10 cellular contexts compared by ENCODE assay signal in genomic region chr7:107638594-107638993, GRCh38. TPM values are rescaled to one million over a fixed set of nuclear protein-coding genes. Genes with fewer than 3 reads are reported as not detected.
DNase-seq lines count a peak whose midpoint lies in the region; ATAC-seq and TF ChIP-seq lines count a peak whose summit lies in the region.
"Had no signal": no experiment of that assay in that cellular context is flagged by ENCODE, and none has a peak within 500 bp of the region (broad histone marks: within the 10 kb centered on the region; RNA-seq: fewer than 3 reads in every experiment).

No MANE protein-coding gene starts in this region.

- no peaks in the 10 kb centered on the region for H3K27me3 ChIP-seq in body of pancreas
- no peaks in the 10 kb centered on the region for H3K27me3 ChIP-seq in smooth muscle cell (ENCODE audit: low read depth)

- POLR2A ChIA-PET in activated naive CD8-positive, alpha-beta T cell treated with anti-CD3 and anti-CD28 coated beads, Interleukin-2, amount 10 ng/mL, durations not matched to agents 7 days and 5 days (lab: Charles Lee), result no interaction called here

- no peak for TF ChIP-seq POLR2A in body of pancreas (IDR thresholded peaks at IDR 0.05)

- H3K4me3 ChIP-seq in body of pancreas (no peak overlapping the region), smooth muscle cell (no peak overlapping the region)

- WGBS in body of pancreas, 2 donors, result 78 to 90% methylated on average over 1 of the region's 1 CpG
- WGBS in smooth muscle cell (ENCODE audit: low lambda C conversion rate), result 86% methylated on average over 1 of the region's 1 CpG

- H3K9ac ChIP-seq in smooth muscle cell (ENCODE audit: low read depth), result no peak overlapping the region

- peaks cover 23% of the 10 kb centered on the region for H3K36me3 Mint-ChIP-seq in activated naive CD8-positive, alpha-beta T cell treated with anti-CD3 and anti-CD28 coated beads, Interleukin-2, amount 10 ng/mL, durations not matched to agents 7 days and 5 days

- H3K36me3 ChIP-seq in body of pancreas (replicated peaks in 1 of 2; ENCODE audit: insufficient read depth in 1 of 2, low read depth in 2 of 2), result no peaks in the 10 kb centered on the region
- no peaks in the 10 kb centered on the region for H3K36me3 ChIP-seq in smooth muscle cell (ENCODE audit: low read depth)

- peak; percentile 92 for ATAC-seq in GM18867 (IDR thresholded peaks at IDR 0.05; ENCODE audit: unreplicated experiment)
- ATAC-seq in GM21526 (IDR thresholded peaks at IDR 0.05; ENCODE audit: low FRiP score, unreplicated experiment), result peak; percentile 94
- ATAC-seq in HG03342 (IDR thresholded peaks at IDR 0.05; ENCODE audit: unreplicated experiment), result peak; percentile 92
- ATAC-seq in activated naive CD8-positive, alpha-beta T cell treated with anti-CD3 and anti-CD28 coated beads, Interleukin-2, amount 10 ng/mL, durations not matched to agents 7 days and 5 days (ENCODE audit: low read depth), result peak; percentile 58
- no peak for ATAC-seq in body of pancreas

- peaks cover 35% of the 10 kb centered on the region for H3K4me1 Mint-ChIP-seq in activated naive CD8-positive, alpha-beta T cell treated with anti-CD3 and anti-CD28 coated beads, Interleukin-2, amount 10 ng/mL, durations not matched to agents 7 days and 5 days

- H3K9me3 ChIP-seq in body of pancreas (no peaks in the 10 kb centered on the region), smooth muscle cell (replicated peaks; ENCODE audit: low read depth) (no peaks in the 10 kb centered on the region)

- DNase-seq in activated naive CD8-positive, alpha-beta T cell treated with anti-CD3 and anti-CD28 coated beads, Interleukin-2, amount 10 ng/mL, durations not matched to agents 7 days and 5 days, result no peak
- DNase-seq in activated effector memory CD4-positive, alpha-beta T cell treated with Interleukin-2 at 50 U/mL for 16 hours, result no peak
- no peak for DNase-seq in body of pancreas
- DNase-seq in smooth muscle cell (lab: John Stamatoyannopoulos, UW; ENCODE audit: unreplicated experiment), result no peak
- DNase-seq: activated CD4-positive, alpha-beta T cell treated with anti-CD3 and anti-CD28 coated beads for 48 hours; NCI-H2081 treated with DMSO at 0.1 percent for 48 hours had no signal

- H4K20me1 ChIP-seq in smooth muscle cell (ENCODE audit: low read depth), result no peaks in the 10 kb centered on the region

- no peaks in the 10 kb centered on the region for H3F3A ChIP-seq in smooth muscle cell (ENCODE audit: low read depth)

- no peak overlapping the region for H3K27ac ChIP-seq in body of pancreas
- no peak overlapping the region for H3K27ac ChIP-seq in smooth muscle cell (ENCODE audit: low read depth)

- H3K79me2 ChIP-seq in smooth muscle cell (ENCODE audit: low read depth), result no peaks in the 10 kb centered on the region

- peak overlapping the region; percentile 70 for H3K4me3 Mint-ChIP-seq in activated naive CD8-positive, alpha-beta T cell treated with anti-CD3 and anti-CD28 coated beads, Interleukin-2, amount 10 ng/mL, durations not matched to agents 7 days and 5 days

- H2AFZ ChIP-seq in smooth muscle cell (ENCODE audit: low read depth), result no peak overlapping the region

- H3K4me1 ChIP-seq in body of pancreas (no peaks in the 10 kb centered on the region), smooth muscle cell (ENCODE audit: low read depth) (no peaks in the 10 kb centered on the region)

- intact Hi-C loops in body of pancreas (cut with DNase I), result no loop called here

- H3K4me2 ChIP-seq in smooth muscle cell, result no peak overlapping the region

- peaks cover 4% of the 10 kb centered on the region for H3K27me3 Mint-ChIP-seq in activated naive CD8-positive, alpha-beta T cell treated with anti-CD3 and anti-CD28 coated beads, Interleukin-2, amount 10 ng/mL, durations not matched to agents 7 days and 5 days

- TF ChIP-seq CTCF in body of pancreas (IDR thresholded peaks at IDR 0.05) (no peak), smooth muscle cell (IDR thresholded peaks at IDR 0.05; ENCODE audit: borderline replicate concordance, insufficient read depth, poor library complexity, severe bottlenecking) (no peak)

- H3K27ac Mint-ChIP-seq in activated naive CD8-positive, alpha-beta T cell treated with anti-CD3 and anti-CD28 coated beads, Interleukin-2, amount 10 ng/mL, durations not matched to agents 7 days and 5 days, result peak overlapping the region; percentile 75
- H3K27ac Mint-ChIP-seq: progenitor cell of endocrine pancreas had no signal

- H3K9me3 Mint-ChIP-seq in activated naive CD8-positive, alpha-beta T cell treated with anti-CD3 and anti-CD28 coated beads, Interleukin-2, amount 10 ng/mL, durations not matched to agents 7 days and 5 days, result peaks cover 6% of the 10 kb centered on the region

RNA-seq across cellular contexts. Expression of gene SLC26A4, which starts 22.0 kb away (rescaled TPM):
- total RNA-seq in activated naive CD8-positive, alpha-beta T cell treated with anti-CD3 and anti-CD28 coated beads, Interleukin-2, amount 10 ng/mL, durations not matched to agents 7 days and 5 days, result under 1 TPM; 0.17 to 0.97 TPM
- total RNA-seq in body of pancreas (under 1 TPM; 0.26 to 0.33 TPM), smooth muscle cell (0.85 and 1.7 TPM in 2 replicates)
- polyA plus RNA-seq in smooth muscle cell, result 0.06 and 0.57 TPM in 2 replicates

RNA-seq across cellular contexts. Expression of gene BCAP29, which starts 58.5 kb away (rescaled TPM):
- total RNA-seq in activated naive CD8-positive, alpha-beta T cell treated with anti-CD3 and anti-CD28 coated beads, Interleukin-2, amount 10 ng/mL, durations not matched to agents 7 days and 5 days, result 10 to 100 TPM; 25.2 to 32.6 TPM
- 10 to 100 TPM; 20.8 to 37.9 TPM for total RNA-seq in body of pancreas
- 135 and 163 TPM in 2 replicates for total RNA-seq in smooth muscle cell
- polyA plus RNA-seq in smooth muscle cell, result 36.3 and 39.2 TPM in 2 replicates
